In the genomic region with DNA sequence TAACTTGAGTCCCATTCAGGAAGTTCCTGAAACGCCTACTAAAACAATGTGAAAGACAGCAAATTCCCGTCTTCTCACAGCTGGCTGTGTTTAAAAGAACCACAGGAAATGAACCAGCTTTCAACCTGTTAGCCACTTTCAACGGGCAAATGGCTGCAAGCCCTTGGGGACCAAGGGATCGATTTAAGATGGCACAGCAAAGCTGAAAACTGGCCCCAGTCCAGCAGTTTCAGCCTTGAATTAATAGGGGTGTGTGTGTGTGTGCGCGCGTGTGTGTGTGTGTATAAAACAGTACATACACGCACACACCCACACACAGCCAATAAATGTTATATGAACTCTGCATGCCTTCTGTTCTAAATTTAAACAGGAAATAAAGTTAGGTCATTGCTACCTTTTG, we compare ENCODE assay signal across 13 cellular contexts.
DNase-seq lines count a peak whose midpoint lies in the region; ATAC-seq and TF ChIP-seq lines count a peak whose summit lies in the region.
"Had no signal": no experiment of that assay in that cellular context is flagged by ENCODE, and none has a peak within 500 bp of the region (broad histone marks: within the 10 kb centered on the region; RNA-seq: fewer than 3 reads in every experiment).

No MANE protein-coding gene starts in this region.

- no peaks in the 10 kb centered on the region for H3K4me1 ChIP-seq in colonic mucosa
- H3K4me1 ChIP-seq in neuronal stem cell (ENCODE audit: control insufficient read depth in 2 of 2, insufficient read depth in 1 of 2, low read depth in 1 of 2, low read length in 2 of 2): peaks cover 0 to 2% of the 10 kb centered on the region in 2 donors
- H3K4me1 ChIP-seq: parathyroid adenoma, tibial artery had no signal

- H3K36me3 ChIP-seq in colonic mucosa: no peaks in the 10 kb centered on the region
- H3K36me3 ChIP-seq in neuronal stem cell (replicated peaks in 1 of 2; ENCODE audit: control insufficient read depth in 2 of 2, insufficient read depth in 2 of 2, low read length in 2 of 2): no peaks in the 10 kb centered on the region
- H3K36me3 ChIP-seq: tibial artery had no signal

- no peak overlapping the region for H3K4me3 Mint-ChIP-seq in activated CD4-positive, alpha-beta T cell treated with anti-CD3 and anti-CD28 coated beads for 36 hours
- H3K4me3 Mint-ChIP-seq: endodermal cell had no signal

- no peak overlapping the region for H2BK120ac ChIP-seq in neuronal stem cell (ENCODE audit: low read depth, low read length)

- no peak overlapping the region for H3K4ac ChIP-seq in neuronal stem cell (ENCODE audit: low read length)

- H3K27me3 ChIP-seq in colonic mucosa (no peaks in the 10 kb centered on the region), neuronal stem cell (ENCODE audit: control insufficient read depth in 3 of 3, insufficient read depth in 3 of 3, low read depth in 1 of 3, low read length in 3 of 3) (no peaks in the 10 kb centered on the region)
- H3K27me3 ChIP-seq: tibial artery had no signal

- no peak overlapping the region for H3K27ac ChIP-seq in colonic mucosa
- no peak overlapping the region for H3K27ac ChIP-seq in neuronal stem cell (replicated peaks; ENCODE audit: low read length)
- H3K27ac ChIP-seq: parathyroid adenoma, tibial artery had no signal

- peaks cover 5% of the 10 kb centered on the region for H3K4me1 Mint-ChIP-seq in activated CD4-positive, alpha-beta T cell treated with anti-CD3 and anti-CD28 coated beads for 36 hours

- DNase-seq in activated CD4-positive, alpha-beta T cell treated with anti-CD3 and anti-CD28 coated beads for 36 hours: peak; percentile 7
- no peak for DNase-seq in activated CD4-positive, alpha-beta T cell treated with anti-CD3 and anti-CD28 coated beads, Interleukin-2, amount 50 U/mL, for 4 hours
- DNase-seq in M059J (ENCODE audit: low read depth) (peak; percentile 23), colonic mucosa (peak; percentile 29), neuronal stem cell (ENCODE audit: low spot score) (no peak), epidermal melanocyte (ENCODE audit: insufficient read length, low spot score) (no peak), foreskin melanocyte (no peak)
- DNase-seq: activated CD4-positive, alpha-beta T cell treated with anti-CD3 and anti-CD28 coated beads, Interleukin-2, amount 50 U/mL, for 48 hours; endodermal cell; NCI-H226; tibial artery had no signal

- H2BK5ac ChIP-seq in neuronal stem cell (ENCODE audit: low read length): no peak overlapping the region

- H3K18ac ChIP-seq in neuronal stem cell (ENCODE audit: low read length): no peak overlapping the region

- POLR2A ChIA-PET in activated CD4-positive, alpha-beta T cell treated with anti-CD3 and anti-CD28 coated beads for 36 hours (lab: Charles Lee): no interaction called here

- H3K79me1 ChIP-seq in neuronal stem cell (ENCODE audit: low read depth, low read length): no peaks in the 10 kb centered on the region

- no peak overlapping the region for H3K23ac ChIP-seq in neuronal stem cell (ENCODE audit: low read depth, low read length, poor library complexity)

- H3K14ac ChIP-seq in neuronal stem cell (ENCODE audit: low read length): no peak overlapping the region

- H2BK15ac ChIP-seq in neuronal stem cell (ENCODE audit: low read length): no peak overlapping the region

- CTCF ChIA-PET in activated CD4-positive, alpha-beta T cell treated with anti-CD3 and anti-CD28 coated beads for 36 hours (lab: Charles Lee): interaction anchor here (1.4 kb wide), 1 partner anchor 23 kb away, joined by 3 read pairs; no protein-coding TSS in a partner anchor

- no peak for ATAC-seq in activated CD4-positive, alpha-beta T cell treated with anti-CD3 and anti-CD28 coated beads for 36 hours
- no peak for ATAC-seq in GM21447 (IDR thresholded peaks at IDR 0.05; ENCODE audit: unreplicated experiment)

- H4K91ac ChIP-seq in neuronal stem cell (ENCODE audit: low read depth, low read length, poor library complexity): no peak overlapping the region

- H3K9me3 ChIP-seq in colonic mucosa (no peaks in the 10 kb centered on the region), neuronal stem cell (replicated peaks in 1 of 2; ENCODE audit: control insufficient read depth in 2 of 2, insufficient read depth in 1 of 2, low read depth in 1 of 2, low read length in 2 of 2) (no peaks in the 10 kb centered on the region)
- H3K9me3 ChIP-seq: tibial artery had no signal

- no peak for TF ChIP-seq CTCF in colonic mucosa (IDR thresholded peaks at IDR 0.05)

- H3K27ac Mint-ChIP-seq in activated CD4-positive, alpha-beta T cell treated with anti-CD3 and anti-CD28 coated beads for 36 hours: no peak overlapping the region
- H3K27ac Mint-ChIP-seq: endodermal cell had no signal

- no peak overlapping the region for H4K8ac ChIP-seq in neuronal stem cell (ENCODE audit: low read depth, low read length)

- H3K9ac ChIP-seq in colonic mucosa (ENCODE audit: low read depth in 2 of 2, low read length in 2 of 2) (no peak overlapping the region), neuronal stem cell (ENCODE audit: low read depth, low read length, poor library complexity) (no peak overlapping the region)
- H3K9ac ChIP-seq: parathyroid adenoma had no signal

- H3K27me3 Mint-ChIP-seq in activated CD4-positive, alpha-beta T cell treated with anti-CD3 and anti-CD28 coated beads for 36 hours: peaks cover 2% of the 10 kb centered on the region

- H3K4me3 ChIP-seq in colonic mucosa (no peak overlapping the region), neuronal stem cell (ENCODE audit: low read length in 2 of 2) (no peak overlapping the region)
- H3K4me3 ChIP-seq: tibial artery had no signal

- H2AFZ ChIP-seq in neuronal stem cell (ENCODE audit: low read length): peak overlapping the region; percentile 73
- H2AFZ ChIP-seq: parathyroid adenoma had no signal

- WGBS in neuronal stem cell (ENCODE audit: extremely low coverage in 2 of 2, insufficient read length in 2 of 2, insufficient replicate concordance in 1 of 2), 2 donors: no CpG with 5 or more reads among the region's 8 CpGs

- no peaks in the 10 kb centered on the region for H3K36me3 Mint-ChIP-seq in activated CD4-positive, alpha-beta T cell treated with anti-CD3 and anti-CD28 coated beads for 36 hours (ENCODE audit: low read depth)

- H2AK5ac ChIP-seq in neuronal stem cell (ENCODE audit: low read depth, low read length): no peak overlapping the region

- no peak overlapping the region for H3K4me2 ChIP-seq in neuronal stem cell (ENCODE audit: insufficient read depth, low read length, poor library complexity, severe bottlenecking)

- H3K9me3 Mint-ChIP-seq in activated CD4-positive, alpha-beta T cell treated with anti-CD3 and anti-CD28 coated beads for 36 hours (ENCODE audit: low read depth): no peaks in the 10 kb centered on the region
- H3K9me3 Mint-ChIP-seq: endodermal cell had no signal

- intact Hi-C loops in activated CD4-positive, alpha-beta T cell treated with anti-CD3 and anti-CD28 coated beads for 36 hours (cut with DNase I, micrococcal nuclease): loop anchor here in 1 of 2 experiments (2.0 to 5.0 kb wide), 2 partner anchors 115 to 586 kb away; no protein-coding TSS in a partner anchor
- intact Hi-C loops in colonic mucosa (cut with DNase I): loop anchor here (10.0 kb wide), 1 partner anchor 119 kb away; no protein-coding TSS in a partner anchor

- no peak overlapping the region for H2BK12ac ChIP-seq in neuronal stem cell (ENCODE audit: low read length)

Comparison
In these comparisons a context has a peak if more than half of its experiments do, and no peak if none do; other contexts are left out.
1. DNase-seq: peak in activated CD4-positive, alpha-beta T cell treated with anti-CD3 and anti-CD28 coated beads for 36 hours (single experiment), M059J (single experiment) and colonic mucosa (single experiment); none in activated CD4-positive, alpha-beta T cell treated with anti-CD3 and anti-CD28 coated beads, Interleukin-2, amount 50 U/mL, for 4 hours (0 of 2), neuronal stem cell (single experiment), epidermal melanocyte (single experiment) and foreskin melanocyte (single experiment).